In genomic region chr4:111977419-111977965, GRCh38 we compare ENCODE assay signal across 1 cellular context.
TF ChIP-seq lines count a peak whose summit lies in the region.

No MANE protein-coding gene starts in this region.

TF ChIP-seq in GM23338, 12 proteins besides CTCF, POLR2A, EP300 and RAD21 (continued from another document):
- TF ChIP-seq, protein P1, sequence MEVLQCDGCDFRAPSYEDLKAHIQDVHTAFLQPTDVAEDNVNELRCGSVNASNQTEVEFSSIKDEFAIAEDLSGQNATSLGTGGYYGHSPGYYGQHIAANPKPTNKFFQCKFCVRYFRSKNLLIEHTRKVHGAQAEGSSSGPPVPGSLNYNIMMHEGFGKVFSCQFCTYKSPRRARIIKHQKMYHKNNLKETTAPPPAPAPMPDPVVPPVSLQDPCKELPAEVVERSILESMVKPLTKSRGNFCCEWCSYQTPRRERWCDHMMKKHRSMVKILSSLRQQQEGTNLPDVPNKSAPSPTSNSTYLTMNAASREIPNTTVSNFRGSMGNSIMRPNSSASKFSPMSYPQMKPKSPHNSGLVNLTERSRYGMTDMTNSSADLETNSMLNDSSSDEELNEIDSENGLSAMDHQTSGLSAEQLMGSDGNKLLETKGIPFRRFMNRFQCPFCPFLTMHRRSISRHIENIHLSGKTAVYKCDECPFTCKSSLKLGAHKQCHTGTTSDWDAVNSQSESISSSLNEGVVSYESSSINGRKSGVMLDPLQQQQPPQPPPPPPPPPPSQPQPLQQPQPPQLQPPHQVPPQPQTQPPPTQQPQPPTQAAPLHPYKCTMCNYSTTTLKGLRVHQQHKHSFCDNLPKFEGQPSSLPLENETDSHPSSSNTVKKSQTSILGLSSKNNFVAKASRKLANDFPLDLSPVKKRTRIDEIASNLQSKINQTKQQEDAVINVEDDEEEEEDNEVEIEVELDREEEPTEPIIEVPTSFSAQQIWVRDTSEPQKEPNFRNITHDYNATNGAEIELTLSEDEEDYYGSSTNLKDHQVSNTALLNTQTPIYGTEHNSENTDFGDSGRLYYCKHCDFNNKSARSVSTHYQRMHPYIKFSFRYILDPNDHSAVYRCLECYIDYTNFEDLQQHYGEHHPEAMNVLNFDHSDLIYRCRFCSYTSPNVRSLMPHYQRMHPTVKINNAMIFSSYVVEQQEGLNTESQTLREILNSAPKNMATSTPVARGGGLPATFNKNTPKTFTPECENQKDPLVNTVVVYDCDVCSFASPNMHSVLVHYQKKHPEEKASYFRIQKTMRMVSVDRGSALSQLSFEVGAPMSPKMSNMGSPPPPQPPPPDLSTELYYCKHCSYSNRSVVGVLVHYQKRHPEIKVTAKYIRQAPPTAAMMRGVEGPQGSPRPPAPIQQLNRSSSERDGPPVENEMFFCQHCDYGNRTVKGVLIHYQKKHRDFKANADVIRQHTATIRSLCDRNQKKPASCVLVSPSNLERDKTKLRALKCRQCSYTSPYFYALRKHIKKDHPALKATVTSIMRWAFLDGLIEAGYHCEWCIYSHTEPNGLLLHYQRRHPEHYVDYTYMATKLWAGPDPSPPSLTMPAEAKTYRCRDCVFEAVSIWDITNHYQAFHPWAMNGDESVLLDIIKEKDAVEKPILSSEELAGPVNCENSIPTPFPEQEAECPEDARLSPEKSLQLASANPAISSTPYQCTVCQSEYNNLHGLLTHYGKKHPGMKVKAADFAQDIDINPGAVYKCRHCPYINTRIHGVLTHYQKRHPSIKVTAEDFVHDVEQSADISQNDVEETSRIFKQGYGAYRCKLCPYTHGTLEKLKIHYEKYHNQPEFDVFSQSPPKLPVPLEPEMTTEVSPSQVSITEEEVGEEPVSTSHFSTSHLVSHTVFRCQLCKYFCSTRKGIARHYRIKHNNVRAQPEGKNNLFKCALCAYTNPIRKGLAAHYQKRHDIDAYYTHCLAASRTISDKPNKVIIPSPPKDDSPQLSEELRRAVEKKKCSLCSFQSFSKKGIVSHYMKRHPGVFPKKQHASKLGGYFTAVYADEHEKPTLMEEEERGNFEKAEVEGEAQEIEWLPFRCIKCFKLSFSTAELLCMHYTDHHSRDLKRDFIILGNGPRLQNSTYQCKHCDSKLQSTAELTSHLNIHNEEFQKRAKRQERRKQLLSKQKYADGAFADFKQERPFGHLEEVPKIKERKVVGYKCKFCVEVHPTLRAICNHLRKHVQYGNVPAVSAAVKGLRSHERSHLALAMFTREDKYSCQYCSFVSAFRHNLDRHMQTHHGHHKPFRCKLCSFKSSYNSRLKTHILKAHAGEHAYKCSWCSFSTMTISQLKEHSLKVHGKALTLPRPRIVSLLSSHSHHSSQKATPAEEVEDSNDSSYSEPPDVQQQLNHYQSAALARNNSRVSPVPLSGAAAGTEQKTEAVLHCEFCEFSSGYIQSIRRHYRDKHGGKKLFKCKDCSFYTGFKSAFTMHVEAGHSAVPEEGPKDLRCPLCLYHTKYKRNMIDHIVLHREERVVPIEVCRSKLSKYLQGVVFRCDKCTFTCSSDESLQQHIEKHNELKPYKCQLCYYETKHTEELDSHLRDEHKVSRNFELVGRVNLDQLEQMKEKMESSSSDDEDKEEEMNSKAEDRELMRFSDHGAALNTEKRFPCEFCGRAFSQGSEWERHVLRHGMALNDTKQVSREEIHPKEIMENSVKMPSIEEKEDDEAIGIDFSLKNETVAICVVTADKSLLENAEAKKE (CRISPR knock-in tag; IDR thresholded peaks at IDR 0.05) = no peak
- TF ChIP-seq REST (IDR thresholded peaks at IDR 0.05; ENCODE audit: unreplicated experiment) (no peak), EZH2phosphoT487 (IDR thresholded peaks at IDR 0.05; ENCODE audit: unreplicated experiment) (no peak)
